ENCODE assay signal across 8 cellular contexts in the genomic region with DNA sequence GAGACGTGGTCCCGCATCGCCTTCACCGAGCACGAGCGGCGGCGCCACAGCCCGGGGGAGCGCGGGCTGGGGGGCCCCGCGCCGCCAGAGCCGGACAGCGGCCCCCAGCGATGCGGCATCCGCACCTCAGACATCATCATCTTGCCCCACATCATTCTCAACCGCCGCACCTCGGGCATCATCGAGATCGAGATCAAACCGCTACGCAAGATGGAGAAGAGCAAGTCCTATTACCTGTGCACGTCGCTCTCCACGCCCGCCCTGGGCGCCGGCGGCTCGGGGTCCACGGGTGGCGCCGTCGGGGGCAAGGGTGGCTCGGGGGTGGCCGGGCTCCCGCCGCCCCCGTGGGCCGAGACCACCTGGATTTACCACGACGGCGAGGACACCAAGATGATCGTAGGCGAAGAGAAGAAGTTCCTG. TPM values are rescaled to one million over a fixed set of nuclear protein-coding genes. Genes with fewer than 3 reads are reported as not detected.
DNase-seq lines count a peak whose midpoint lies in the region; ATAC-seq and TF ChIP-seq lines count a peak whose summit lies in the region.

No MANE protein-coding gene starts in this region.

- H3K9ac ChIP-seq in stomach smooth muscle (ENCODE audit: low read length in 2 of 2), result peak overlapping the region; percentile 71 to 81

- no peaks in the 10 kb centered on the region for H3K36me3 Mint-ChIP-seq in MCF 10A (ENCODE audit: insufficient read depth, unreplicated experiment)

- peak; percentile 0 for ATAC-seq in GM19328 (IDR thresholded peaks at IDR 0.05; ENCODE audit: unreplicated experiment)
- ATAC-seq in lower lobe of right lung, result no peak

- in situ Hi-C loops in SK-MEL-5 (cut with HindIII; ENCODE audit: low pct_unique_long_range_greater_than_20kb, low sequenced_read_pairs), result no loop called here

- H3K4me3 ChIP-seq in AG04450 (ENCODE audit: low read depth, low read length) (peak overlapping the region; percentile 96), lower lobe of right lung (peak overlapping the region; percentile 98), stomach smooth muscle (ENCODE audit: low read length in 2 of 2) (peak overlapping the region; percentile 94 to 95)

- POLR2A ChIA-PET in AG04450 (lab: Yijun Ruan, JAX) (interaction anchor here (0.5 to 1.5 kb wide), 3 partner anchors 57 to 274 kb away, joined by 3 to 7 read pairs (median 6); a partner anchor contains a TSS), MCF 10A (lab: Yijun Ruan, JAX) (interaction anchor here (0.6 to 2.6 kb wide), 11 partner anchors 26 to 477 kb away, joined by 3 to 13 read pairs (median 6); a partner anchor contains a TSS)

- H3K9me3 ChIP-seq in AG04450 (ENCODE audit: control insufficient read depth, insufficient read depth, low read length) (no peaks in the 10 kb centered on the region; the same call in 1 of the 2 replicates), lower lobe of right lung (no peaks in the 10 kb centered on the region), stomach smooth muscle (ENCODE audit: control insufficient read depth in 2 of 2, low read length in 2 of 2) (no peaks in the 10 kb centered on the region)

- no peaks in the 10 kb centered on the region for H3K27me3 Mint-ChIP-seq in MCF 10A (ENCODE audit: insufficient read depth, unreplicated experiment)

- H3K4me1 Mint-ChIP-seq in MCF 10A (ENCODE audit: insufficient read depth, unreplicated experiment), result peaks cover 30% of the 10 kb centered on the region

- no peak overlapping the region for H3K27ac Mint-ChIP-seq in MCF 10A (ENCODE audit: low read depth, unreplicated experiment)

- no peaks in the 10 kb centered on the region for H3K9me3 Mint-ChIP-seq in MCF 10A (ENCODE audit: unreplicated experiment)

- TF ChIP-seq CTCF in AG04450 (IDR thresholded peaks at IDR 0.05; ENCODE audit: low read depth, low read length) (0 out of 2 replicates have a peak, but pooled peaks have one; percentile 14), MCF 10A (IDR thresholded peaks at IDR 0.05; ENCODE audit: unreplicated experiment) (peak; percentile 15), lower lobe of right lung (IDR thresholded peaks at IDR 0.05) (no peak)

- peaks cover 52% of the 10 kb centered on the region for H3K4me1 ChIP-seq in lower lobe of right lung
- H3K4me1 ChIP-seq in stomach smooth muscle (ENCODE audit: control insufficient read depth, insufficient read depth, low read length), result peaks cover 30% of the 10 kb centered on the region

- intact Hi-C loops in MCF 10A (cut with micrococcal nuclease), result loop anchor here (1.0 to 5.0 kb wide), 2 partner anchors 325 to 568 kb away; no protein-coding TSS in a partner anchor
- intact Hi-C loops in lower lobe of right lung (cut with DNase I), result loop anchor here (10.0 kb wide), 1 partner anchor 326 kb away; a partner anchor contains a TSS

- peak overlapping the region; percentile 89 for H3K4me3 Mint-ChIP-seq in MCF 10A (ENCODE audit: unreplicated experiment)

- CTCF ChIA-PET in AG04450 (lab: Charles Lee), result interaction anchor here (0.6 to 4.6 kb wide), 5 partner anchors 151 to 325 kb away, joined by 3 to 46 read pairs (median 6); no protein-coding TSS in a partner anchor
- CTCF ChIA-PET in MCF 10A (lab: Yijun Ruan, JAX), result interaction anchor here (0.5 to 3.5 kb wide), 9 partner anchors 9 to 480 kb away, joined by 3 to 38 read pairs (median 3); no protein-coding TSS in a partner anchor

- no peak for DNase-seq in AG04450 (ENCODE audit: low read depth, low spot score)
- DNase-seq in SK-MEL-5 (ENCODE audit: low read depth, low spot score), result peak; percentile 10
- no peak for DNase-seq in MCF 10A (ENCODE audit: unreplicated experiment)
- DNase-seq in lower lobe of right lung, result no peak
- DNase-seq in NCI-H2107 (lab: John Stamatoyannopoulos, UW), result no peak
- no peak for DNase-seq in 8988T

- no TSS peak for BruUV-seq in MCF 10A (replicated peaks; lab: Mats Ljungman, UMichigan)

- no peak overlapping the region for H3K27ac ChIP-seq in AG04450 (ENCODE audit: low read depth, low read length)
- H3K27ac ChIP-seq in lower lobe of right lung, result peak overlapping the region; percentile 84
- H3K27ac ChIP-seq in stomach smooth muscle (ENCODE audit: low read length), result peak overlapping the region; percentile 69

- no peaks in the 10 kb centered on the region for H3K27me3 ChIP-seq in AG04450 (ENCODE audit: control insufficient read depth, insufficient read depth, low read length)
- H3K27me3 ChIP-seq in lower lobe of right lung (ENCODE audit: low read depth), result peaks cover 4% of the 10 kb centered on the region
- no peaks in the 10 kb centered on the region for H3K27me3 ChIP-seq in stomach smooth muscle (ENCODE audit: control insufficient read depth in 1 of 2, insufficient read depth in 2 of 2, low read length in 2 of 2)

- H3K36me3 ChIP-seq in lower lobe of right lung (no peaks in the 10 kb centered on the region), stomach smooth muscle (ENCODE audit: control insufficient read depth in 2 of 2, insufficient read depth in 2 of 2, low read length in 2 of 2) (no peaks in the 10 kb centered on the region)

RNA-seq across cellular contexts. Expression of a gene that starts 0.7 kb away (rescaled TPM):
- polyA plus RNA-seq in AG04450 (2011; rRNA removed), result 5.2 and 5.8 TPM in 2 replicates
- polyA minus RNA-seq in AG04450 (2011; rRNA and poly(A)+ RNA removed), result 4.7 and 7.2 TPM in 2 replicates
- 6.5 and 7.6 TPM in 2 replicates for total RNA-seq in SK-MEL-5 (2014; rRNA removed; shearing (Covaris generic))
- 13.0 and 13.6 TPM in 2 replicates for polyA plus RNA-seq in SK-MEL-5 (2015; cell fraction: cytosol; rRNA removed)
- polyA plus RNA-seq in SK-MEL-5 (2015; cell fraction: nucleus; rRNA removed), result 3.3 and 6.1 TPM in 2 replicates
- total RNA-seq in MCF 10A (2022) (5.6 and 7.4 TPM in 2 replicates), lower lobe of right lung (12.1 TPM)

RNA-seq across cellular contexts. Expression of a gene that starts 49.6 kb away (rescaled TPM):
- polyA plus RNA-seq in AG04450 (2011; rRNA removed), result 4.0 and 6.7 TPM in 2 replicates
- polyA minus RNA-seq in AG04450 (2011; rRNA and poly(A)+ RNA removed), result 0.74 and 1.4 TPM in 2 replicates
- 0.13 and 0.21 TPM in 2 replicates for total RNA-seq in SK-MEL-5 (2014; rRNA removed; shearing (Covaris generic))
- polyA plus RNA-seq in SK-MEL-5 (2015; cell fraction: cytosol; rRNA removed), result not detected in 2 replicates
- 0.50 and 2.8 TPM in 2 replicates for polyA plus RNA-seq in SK-MEL-5 (2015; cell fraction: nucleus; rRNA removed)
- 0.25 and 0.26 TPM in 2 replicates for total RNA-seq in MCF 10A (2022)
- total RNA-seq in lower lobe of right lung, result 1.9 TPM
